ENCODE assay signal across 1 cellular context in genomic region chr19:43598445-43599240, GRCh38.
TF ChIP-seq lines count a peak whose summit lies in the region.

No MANE protein-coding gene starts in this region.

TF ChIP-seq in K562, 482 proteins besides CTCF, POLR2A, EP300 and RAD21:
- TF ChIP-seq NELFE (IDR thresholded peaks at IDR 0.05; ENCODE audit: insufficient read depth, insufficient read length) (no peak), ZC3H4 (CRISPR knock-in tag; IDR thresholded peaks at IDR 0.05; ENCODE audit: borderline replicate concordance) (no peak), RCOR1 (IDR thresholded peaks at IDR 0.05; ENCODE audit: borderline replicate concordance in 1 of 2, low read depth in 2 of 2, low read length in 2 of 2) (0 out of 4 replicates have a peak, but pooled peaks of 1 of the 2 experiments have one; percentile 6), PYGO2 (tag; IDR thresholded peaks at IDR 0.05) (no peak), ADNP (tag; IDR thresholded peaks at IDR 0.05) (no peak), GTF2B (IDR thresholded peaks at IDR 0.05; ENCODE audit: extremely low read depth, insufficient read length) (no peak), ID3 (CRISPR knock-in tag; IDR thresholded peaks at IDR 0.05) (no peak), ID3 (tag; IDR thresholded peaks at IDR 0.05) (no peak), CTBP1 (IDR thresholded peaks at IDR 0.05; ENCODE audit: borderline replicate concordance) (no peak), ZNF512 (tag; IDR thresholded peaks at IDR 0.05) (no peak), SNAPC5 (CRISPR knock-in tag; IDR thresholded peaks at IDR 0.05) (no peak), DLX4 (CRISPR knock-in tag; IDR thresholded peaks at IDR 0.05) (no peak), SAFB (IDR thresholded peaks at IDR 0.05; ENCODE audit: borderline replicate concordance, low read depth, low read length) (no peak), FOSL1 (tag; conservative IDR thresholded peaks at IDR 0.05) (no peak), SMARCB1 (IDR thresholded peaks at IDR 0.05; ENCODE audit: insufficient read length, low read depth) (no peak), THAP12 (CRISPR knock-in tag; IDR thresholded peaks at IDR 0.05) (no peak), ZNF121 (CRISPR knock-in tag; conservative IDR thresholded peaks at IDR 0.05) (no peak), GATA2 (CRISPR knock-in tag; IDR thresholded peaks at IDR 0.05) (no peak), RBM25 (IDR thresholded peaks at IDR 0.05; ENCODE audit: low read depth, low read length, severe bottlenecking) (peak; percentile 91), ZNF592 (IDR thresholded peaks at IDR 0.05) (no peak), SP1 (CRISPR knock-in tag; IDR thresholded peaks at IDR 0.05) (no peak), TAF7 (tag; IDR thresholded peaks at IDR 0.05) (no peak), HMG20A (CRISPR knock-in tag; conservative IDR thresholded peaks at IDR 0.05) (no peak), HDAC6 (IDR thresholded peaks at IDR 0.05; ENCODE audit: low read depth, low read length) (no peak), BCOR (IDR thresholded peaks at IDR 0.05) (peak; percentile 57), GABPA (tag; conservative IDR thresholded peaks at IDR 0.05; ENCODE audit: low read depth) (no peak), CREB1 (IDR thresholded peaks at IDR 0.05) (no peak), CREB1 (CRISPR knock-in tag; IDR thresholded peaks at IDR 0.05) (no peak), NFYB (IDR thresholded peaks at IDR 0.05; ENCODE audit: extremely low read depth, insufficient read length) (no peak), MLLT1 (IDR thresholded peaks at IDR 0.05) (no peak), NCOA1 (IDR thresholded peaks at IDR 0.05; ENCODE audit: low read depth) (no peak), SMARCC2 (IDR thresholded peaks at IDR 0.05; ENCODE audit: low read depth) (no peak), NR2C2 (CRISPR knock-in tag; IDR thresholded peaks at IDR 0.05) (no peak), NR2C2 (tag; IDR thresholded peaks at IDR 0.05) (no peak), RFX5 (IDR thresholded peaks at IDR 0.05; ENCODE audit: low read depth, low read length) (no peak), RBFOX2 (IDR thresholded peaks at IDR 0.05; ENCODE audit: low read depth, low read length) (peak; percentile 66), POLR2G (IDR thresholded peaks at IDR 0.05; ENCODE audit: low read depth, low read length) (peak; percentile 45; the same call in 1 of the 2 replicates)
TF ChIP-seq in K562: peak in this region for 5.
